Comparison of ENCODE assay signal across 9 cellular contexts in genomic region chr14:68547305-68548193, GRCh38.
DNase-seq lines count a peak whose midpoint lies in the region; ATAC-seq and TF ChIP-seq lines count a peak whose summit lies in the region.
"Had no signal": no experiment of that assay in that cellular context is flagged by ENCODE, and none has a peak within 500 bp of the region (broad histone marks: within the 10 kb centered on the region; RNA-seq: fewer than 3 reads in every experiment).

No MANE protein-coding gene starts in this region.

- 62 to 75% (median 64%) methylated on average over 12 of the region's 12 CpGs for WGBS in adipose tissue, 3 donors

- H3K4me1 ChIP-seq in gastrocnemius medialis (peaks cover 69 to 96% of the 10 kb centered on the region in 2 donors), OCI-LY7 (ENCODE audit: insufficient read depth, low read length, poor library complexity, severe bottlenecking) (peaks cover 7% of the 10 kb centered on the region)

- H3K4me2 ChIP-seq in OCI-LY7 (ENCODE audit: low read length) = no peak overlapping the region

- ATAC-seq in left cardiac atrium (peak; percentile 36 to 69), gastrocnemius medialis (peak; percentile 53 to 67), HG02588 (IDR thresholded peaks at IDR 0.05; ENCODE audit: unreplicated experiment) (no peak)

- no peaks in the 10 kb centered on the region for H3K79me2 ChIP-seq in OCI-LY7 (ENCODE audit: insufficient read depth, low read depth, low read length)

- no peaks in the 10 kb centered on the region for H3K9me2 ChIP-seq in OCI-LY7 (ENCODE audit: insufficient read depth, low read length)

- peaks cover 6% of the 10 kb centered on the region for H3K4me1 Mint-ChIP-seq in activated CD4-positive, alpha-beta T cell treated with anti-CD3 and anti-CD28 coated beads, Interleukin-2, amount 10 ng/mL, durations not matched to agents 24 days and 14 days

- H3K4me3 ChIP-seq in gastrocnemius medialis = peak overlapping the region in 2 of 4 donors; percentile 8 to 18
- H3K4me3 ChIP-seq in OCI-LY7 (ENCODE audit: low read depth, low read length, poor library complexity, severe bottlenecking) = no peak overlapping the region

- in situ Hi-C loops in gastrocnemius medialis (cut with MboI; ENCODE audit: low sequenced_read_pairs in 4 of 4) = loop anchor here in 3 of 4 donors (5.0 to 25.0 kb wide), 3 partner anchors 93 to 245 kb away; partner anchors contain the start of gene ZFP36L1 (in 3 of the 3)

- no TSS peak for BruUV-seq in OCI-LY7 (replicated peaks; lab: Mats Ljungman, UMichigan)

- no peaks in the 10 kb centered on the region for H3K36me3 Mint-ChIP-seq in activated CD4-positive, alpha-beta T cell treated with anti-CD3 and anti-CD28 coated beads, Interleukin-2, amount 10 ng/mL, durations not matched to agents 24 days and 14 days (ENCODE audit: low read depth)

- POLR2A ChIA-PET in OCI-LY7 (lab: Charles Lee) = interaction anchor here (0.6 kb wide), 1 partner anchor 10 kb away, joined by 5 read pairs; no protein-coding TSS in a partner anchor

- H3K27me3 ChIP-seq in gastrocnemius medialis = no peaks in the 10 kb centered on the region

- intact Hi-C loops in left cardiac atrium (cut with DNase I) = loop anchor here (2.0 to 10.0 kb wide), 3 partner anchors 243 to 299 kb away; no protein-coding TSS in a partner anchor
- intact Hi-C loops in gastrocnemius medialis (cut with DNase I; ENCODE audit: low total_unique reads) = loop anchor here (1.0 to 5.0 kb wide), 6 partner anchors 37 to 927 kb away; no protein-coding TSS in a partner anchor
- intact Hi-C loops in activated CD4-positive, alpha-beta T cell treated with anti-CD3 and anti-CD28 coated beads, Interleukin-2, amount 10 ng/mL, durations not matched to agents 24 days and 14 days (cut with micrococcal nuclease) = no loop called here
- intact Hi-C loops in OCI-LY7 (cut with micrococcal nuclease; ENCODE audit: unreplicated experiment) = no loop called here

- H4K20me1 ChIP-seq in OCI-LY7 (ENCODE audit: insufficient read depth, low read length) = no peaks in the 10 kb centered on the region

- H3K27me3 Mint-ChIP-seq in activated CD4-positive, alpha-beta T cell treated with anti-CD3 and anti-CD28 coated beads, Interleukin-2, amount 10 ng/mL, durations not matched to agents 24 days and 14 days = no peaks in the 10 kb centered on the region

- TF ChIP-seq POLR2A in gastrocnemius medialis (IDR thresholded peaks at IDR 0.05) = peak; percentile 48 to 67

- no peak overlapping the region for H2AFZ ChIP-seq in OCI-LY7 (ENCODE audit: low read length)

- H3K27ac Mint-ChIP-seq in activated CD4-positive, alpha-beta T cell treated with anti-CD3 and anti-CD28 coated beads, Interleukin-2, amount 10 ng/mL, durations not matched to agents 24 days and 14 days = no peak overlapping the region

- DNase-seq in GM03348 (ENCODE audit: low spot score) (peak; percentile 80), left cardiac atrium (peak; percentile 75), gastrocnemius medialis (peak; percentile 92 to 96), COLO668 (lab: John Stamatoyannopoulos, UW; ENCODE audit: unreplicated experiment) (no peak), OCI-LY7 (ENCODE audit: low spot score) (no peak)
- no peak for DNase-seq in activated CD4-positive, alpha-beta T cell treated with anti-CD3 and anti-CD28 coated beads, Interleukin-2, amount 10 ng/mL, durations not matched to agents 24 days and 14 days
- DNase-seq: NCI-H1930 had no signal

- CTCF ChIA-PET in OCI-LY7 (lab: Charles Lee; ENCODE audit: unreplicated experiment) = no interaction called here

- H3K36me3 ChIP-seq in gastrocnemius medialis = no peaks in the 10 kb centered on the region
- no peaks in the 10 kb centered on the region for H3K36me3 ChIP-seq in OCI-LY7 (ENCODE audit: insufficient read depth, low read length)

- no peak overlapping the region for H3K4me3 Mint-ChIP-seq in activated CD4-positive, alpha-beta T cell treated with anti-CD3 and anti-CD28 coated beads, Interleukin-2, amount 10 ng/mL, durations not matched to agents 24 days and 14 days

- TF ChIP-seq CTCF in gastrocnemius medialis (IDR thresholded peaks at IDR 0.05 in 4 of 5, conservative IDR thresholded peaks at IDR 0.05 in 1 of 5) (no peak), OCI-LY7 (conservative IDR thresholded peaks at IDR 0.05; ENCODE audit: low read length) (no peak)

- H3K9me3 ChIP-seq in gastrocnemius medialis (no peaks in the 10 kb centered on the region), OCI-LY7 (ENCODE audit: low read length) (no peaks in the 10 kb centered on the region)

- H3K9me3 Mint-ChIP-seq in activated CD4-positive, alpha-beta T cell treated with anti-CD3 and anti-CD28 coated beads, Interleukin-2, amount 10 ng/mL, durations not matched to agents 24 days and 14 days = peaks cover 10% of the 10 kb centered on the region

- H3K27ac ChIP-seq in adipose tissue (ENCODE audit: low read depth, low read length) (peak overlapping the region; percentile 80), gastrocnemius medialis (peak overlapping the region; percentile 93 to 99 (median 97)), OCI-LY7 (ENCODE audit: low read depth, low read length, poor library complexity, severe bottlenecking) (no peak overlapping the region)

Comparison
In these comparisons a context has a peak if more than half of its experiments do, and no peak if none do; other contexts are left out.
1. DNase-seq: peak in GM03348 (single experiment), left cardiac atrium (single experiment) and gastrocnemius medialis (2 of 2); none in activated CD4-positive, alpha-beta T cell treated with anti-CD3 and anti-CD28 coated beads, Interleukin-2, amount 10 ng/mL, durations not matched to agents 24 days and 14 days (single experiment), COLO668 (single experiment) and OCI-LY7 (single experiment).
2. intact Hi-C loops: an anchor here in left cardiac atrium (2.0 to 10.0 kb wide) and gastrocnemius medialis (1.0 to 5.0 kb wide); none called in activated CD4-positive, alpha-beta T cell treated with anti-CD3 and anti-CD28 coated beads, Interleukin-2, amount 10 ng/mL, durations not matched to agents 24 days and 14 days and OCI-LY7.